ENCODE assay signal across 18 cellular contexts in the genomic region with DNA sequence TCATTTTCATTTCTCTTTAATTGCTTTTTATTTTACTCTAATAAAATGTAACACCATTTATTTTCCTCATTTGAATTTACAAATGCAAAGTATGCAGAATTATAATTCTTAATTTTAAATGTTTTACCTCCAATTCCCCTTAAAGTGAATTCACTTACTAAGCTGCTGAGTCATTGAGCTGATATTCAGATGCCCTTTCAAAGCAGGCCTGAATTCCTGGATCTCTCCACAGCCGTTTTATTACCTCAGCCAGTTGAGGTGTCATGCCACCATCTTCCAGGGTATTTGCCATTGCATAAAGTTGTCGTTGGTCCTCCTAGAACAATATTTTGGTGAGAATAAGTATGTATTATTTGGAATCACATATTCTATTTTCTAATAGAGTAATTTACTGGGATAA. TPM values are rescaled to one million over a fixed set of nuclear protein-coding genes. Genes with fewer than 3 reads are reported as not detected.
DNase-seq lines count a peak whose midpoint lies in the region; FAIRE-seq and TF ChIP-seq lines count a peak whose summit lies in the region.
"Had no signal": no experiment of that assay in that cellular context is flagged by ENCODE, and none has a peak within 500 bp of the region (broad histone marks: within the 10 kb centered on the region; RNA-seq: fewer than 3 reads in every experiment).

No MANE protein-coding gene starts in this region.

- no peaks in the 10 kb centered on the region for H3K27me3 ChIP-seq in small intestine (ENCODE audit: control insufficient read depth in 2 of 2, insufficient read depth in 2 of 2, low read length in 2 of 2)
- H3K27me3 ChIP-seq: adrenal gland, pancreas had no signal

- no peak for FAIRE-seq in small intestine (lab: Jason Lieb, UNC)
- FAIRE-seq: HTR-8/SVneo had no signal

- in situ Hi-C loops in ACHN (cut with HindIII; ENCODE audit: low pct_ligation_motif_present, low pct_unique_long_range_greater_than_20kb, low sequenced_read_pairs), result no loop called here

- no peaks in the 10 kb centered on the region for H3K36me3 Mint-ChIP-seq in endothelial cell (ENCODE audit: low read depth, unreplicated experiment)

- H3K9me3 Mint-ChIP-seq in endothelial cell (ENCODE audit: unreplicated experiment), result no peaks in the 10 kb centered on the region

- H3K4me3 ChIP-seq in small intestine (ENCODE audit: low read depth in 1 of 2, low read length in 2 of 2), result no peak overlapping the region
- H3K4me3 ChIP-seq: adrenal gland, pancreas had no signal

- H3K4me3 Mint-ChIP-seq in endothelial cell (ENCODE audit: unreplicated experiment), result no peak overlapping the region

- H3K27ac ChIP-seq in small intestine (ENCODE audit: low read depth in 1 of 2, low read length in 1 of 2), result no peak overlapping the region
- H3K27ac ChIP-seq: adrenal gland, C4-2B, pancreas, WERI-Rb-1 had no signal

- H3K36me3 ChIP-seq in small intestine (ENCODE audit: control insufficient read depth in 2 of 2, insufficient read depth in 2 of 2, low read length in 2 of 2), result no peaks in the 10 kb centered on the region
- H3K36me3 ChIP-seq: adrenal gland, pancreas, WERI-Rb-1 had no signal

- H3K9me3 ChIP-seq in small intestine (ENCODE audit: control insufficient read depth, low read depth), result no peaks in the 10 kb centered on the region
- H3K9me3 ChIP-seq: adrenal gland, pancreas had no signal

- no peaks in the 10 kb centered on the region for H3K27me3 Mint-ChIP-seq in endothelial cell (ENCODE audit: unreplicated experiment)

- TF ChIP-seq CTCF in endothelial cell (IDR thresholded peaks at IDR 0.05; ENCODE audit: unreplicated experiment), result no peak

- peaks cover 0 to 2% of the 10 kb centered on the region in 2 donors for H3K4me1 ChIP-seq in small intestine (ENCODE audit: control insufficient read depth in 2 of 2, insufficient read depth in 1 of 2, low read depth in 1 of 2, low read length in 1 of 2)
- H3K4me1 ChIP-seq: pancreas had no signal

- peak; percentile 72 for DNase-seq in ACHN
- DNase-seq in HCEC 1CT, result peak; percentile 77
- peak; percentile 77 for DNase-seq in amniotic epithelial cell (ENCODE audit: low read depth)
- peak; percentile 7 for DNase-seq in hepatic stellate cell (ENCODE audit: low spot score)
- no peak for DNase-seq in small intestine
- no peak for DNase-seq in endothelial cell (ENCODE audit: low spot score)
- DNase-seq in COLO668 (lab: John Stamatoyannopoulos, UW; ENCODE audit: unreplicated experiment), result no peak
- no peak for DNase-seq in NCI-H1930 (lab: John Stamatoyannopoulos, UW)
- DNase-seq: adrenal gland; effector CD8-positive, alpha-beta T cell; midbrain; NCI-H1105 treated with DMSO at 0.1 percent for 48 hours; NCI-H510A; pancreas; SIG-M5; WERI-Rb-1 had no signal

- H3K4me1 Mint-ChIP-seq in endothelial cell (ENCODE audit: unreplicated experiment), result no peaks in the 10 kb centered on the region

- no peak overlapping the region for H3K27ac Mint-ChIP-seq in endothelial cell (ENCODE audit: unreplicated experiment)

- WGBS in small intestine, 3 donors, result 79 to 87% (median 82%) methylated on average over 2 of the region's 2 CpGs

RNA-seq across cellular contexts. Expression of a gene that starts 33.2 kb away (rescaled TPM):
- polyA plus RNA-seq in small intestine, result 1 to 10 TPM in 2 of 3 donors, under 1 TPM in 1; 0.81 to 3.8 (median 1.6) TPM
- total RNA-seq in endothelial cell (ENCODE audit: unreplicated experiment), result not detected
- total RNA-seq: adrenal gland had no signal
- polyA plus RNA-seq: adrenal gland, pancreas had no signal

Comparison
In these comparisons a context has a peak if more than half of its experiments do, and no peak if none do; other contexts are left out.
1. DNase-seq: peak in ACHN (single experiment), HCEC 1CT (single experiment), amniotic epithelial cell (single experiment) and hepatic stellate cell (single experiment); none in small intestine (single experiment), endothelial cell (single experiment), COLO668 (single experiment) and NCI-H1930 (0 of 2).